Comparison of ENCODE assay signal across 11 cellular contexts in the genomic region with DNA sequence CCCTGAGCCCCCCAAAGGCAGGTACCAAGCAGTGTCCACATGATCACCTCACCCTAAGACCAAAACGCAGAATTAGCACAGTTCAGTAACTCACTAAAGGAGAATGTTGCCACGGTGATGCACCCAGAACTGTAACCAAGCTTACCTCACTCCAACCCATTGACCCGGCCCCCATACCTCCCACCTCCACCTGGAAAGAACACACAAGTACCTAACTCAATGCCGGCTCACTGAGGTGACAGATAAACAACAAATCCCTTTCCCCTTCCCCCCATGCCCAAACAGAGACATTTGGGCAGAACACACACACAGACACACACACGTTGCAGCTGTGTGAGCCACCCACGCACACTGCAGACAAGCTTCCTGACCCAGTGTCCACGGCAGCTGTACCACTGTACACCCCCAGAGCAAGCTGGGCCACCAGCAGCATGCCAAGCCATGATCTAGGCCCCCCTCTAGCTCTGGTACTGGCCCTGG. TPM values are rescaled to one million over a fixed set of nuclear protein-coding genes. Genes with fewer than 3 reads are reported as not detected.
DNase-seq lines count a peak whose midpoint lies in the region; ATAC-seq, FAIRE-seq and TF ChIP-seq lines count a peak whose summit lies in the region.
"Had no signal": no experiment of that assay in that cellular context is flagged by ENCODE, and none has a peak within 500 bp of the region (broad histone marks: within the 10 kb centered on the region; RNA-seq: fewer than 3 reads in every experiment).

No MANE protein-coding gene starts in this region.

- TF ChIP-seq EP300 in esophagus muscularis mucosa (IDR thresholded peaks at IDR 0.05) (no peak), ovary (IDR thresholded peaks at IDR 0.05) (no peak)

- H3K27me3 ChIP-seq in esophagus muscularis mucosa (no peaks in the 10 kb centered on the region), ovary (no peaks in the 10 kb centered on the region)
- H3K27me3 ChIP-seq: neutrophil had no signal

- peak overlapping the region; percentile 77 for H3K4me3 ChIP-seq in AG10803 (ENCODE audit: low read length)
- H3K4me3 ChIP-seq in NB4 (ENCODE audit: low read depth, low read length), result peak overlapping the region; percentile 71
- H3K4me3 ChIP-seq in esophagus muscularis mucosa, result peak overlapping the region; percentile 72 to 85 (median 74)
- H3K4me3 ChIP-seq in ovary, result peak overlapping the region; percentile 64

- 63% methylated on average over 6 of the region's 7 CpGs for WGBS in esophagus muscularis mucosa
- WGBS in ovary, 3 donors, result 14 to 31% (median 23%) methylated on average over 7 of the region's 7 CpGs

- H3K36me3 ChIP-seq in esophagus muscularis mucosa (peaks cover 0 to 5% (median 0%) of the 10 kb centered on the region in 4 donors), ovary (no peaks in the 10 kb centered on the region)
- H3K36me3 ChIP-seq: neutrophil had no signal

- ATAC-seq in GM21381 (IDR thresholded peaks at IDR 0.05; ENCODE audit: unreplicated experiment), result no peak

- no peaks in the 10 kb centered on the region for H3K9me3 ChIP-seq in esophagus muscularis mucosa
- no peaks in the 10 kb centered on the region for H3K9me3 ChIP-seq in ovary
- H3K9me3 ChIP-seq: Caco-2, neutrophil had no signal

- FAIRE-seq in D721Med (lab: Jason Lieb, UNC), result no peak

- H3K4me1 ChIP-seq in esophagus muscularis mucosa, result peaks cover 49 to 55% (median 53%) of the 10 kb centered on the region in 4 donors
- peaks cover 16% of the 10 kb centered on the region for H3K4me1 ChIP-seq in ovary (ENCODE audit: insufficient read depth)

- H3K27ac ChIP-seq in esophagus muscularis mucosa (replicated peaks in 1 of 4) (peak overlapping the region; percentile 68 to 80 (median 80)), ovary (peak overlapping the region; percentile 13 to 78)

- DNase-seq in AG10803 (ENCODE audit: low read depth), result no peak
- DNase-seq in NB4 (ENCODE audit: low read depth), result no peak
- DNase-seq in esophagus muscularis mucosa (ENCODE audit: extremely low spot score), result no peak
- no peak for DNase-seq in ovary
- no peak for DNase-seq in COLO829 (ENCODE audit: low spot score)
- DNase-seq in D721Med (ENCODE audit: insufficient read length, low spot score), result no peak
- no peak for DNase-seq in activated gamma-delta T cell (lab: John Stamatoyannopoulos, UW)
- DNase-seq: Caco-2, MV-4-11 had no signal

- no peak for TF ChIP-seq POLR2A in NB4 (IDR thresholded peaks at IDR 0.05; ENCODE audit: extremely low read depth, insufficient read length)
- TF ChIP-seq POLR2A in esophagus muscularis mucosa (IDR thresholded peaks at IDR 0.05; ENCODE audit: low read depth), result no peak
- no peak for TF ChIP-seq POLR2A in ovary (IDR thresholded peaks at IDR 0.05)

- intact Hi-C loops in esophagus muscularis mucosa (cut with DNase I) (loop anchor here (5.0 kb wide), 1 partner anchor 40 kb away; no protein-coding TSS in a partner anchor), ovary (cut with DNase I) (loop anchor here in 1 of 4 donors (5.0 kb wide), 1 partner anchor 40 kb away; no protein-coding TSS in a partner anchor)

- TF ChIP-seq CTCF in AG10803 (conservative IDR thresholded peaks at IDR 0.05; ENCODE audit: low read length) (no peak), NB4 (IDR thresholded peaks at IDR 0.05; ENCODE audit: low read depth, low read length) (no peak), esophagus muscularis mucosa (IDR thresholded peaks at IDR 0.05) (no peak), ovary (IDR thresholded peaks at IDR 0.05) (no peak), D721Med (IDR thresholded peaks at IDR 0.05; ENCODE audit: insufficient read depth, missing control alignments) (no peak)

RNA-seq across cellular contexts. Expression of a gene that starts 1.3 kb away (rescaled TPM):
- total RNA-seq in esophagus muscularis mucosa (10 to 100 TPM; 18.3 to 48.2 (median 32.5) TPM), ovary (100 to 1,000 TPM in 3 of 7 donors, 10 to 100 TPM in 4; 50.4 to 132 (median 93.5) TPM)
- 10 to 100 TPM; 16.9 to 68.4 TPM for polyA plus RNA-seq in ovary

RNA-seq across cellular contexts. Expression of a gene that starts 15.6 kb away (rescaled TPM):
- total RNA-seq in esophagus muscularis mucosa (10 to 100 TPM; 34.5 to 56.0 (median 40.7) TPM), ovary (100 to 1,000 TPM in 2 of 7 donors, 10 to 100 TPM in 5; 36.7 to 143 (median 98.3) TPM)
- 10 to 100 TPM; 24.1 to 41.1 TPM for polyA plus RNA-seq in ovary

RNA-seq across cellular contexts. Expression of a gene that starts 32.1 kb away (rescaled TPM):
- total RNA-seq in esophagus muscularis mucosa, result 1 to 10 TPM in 1 of 4 donors, under 1 TPM in 1, not detected in 2; 0.39 to 2.0 TPM
- total RNA-seq in ovary, result 1 to 10 TPM in 5 of 7 donors, under 1 TPM in 2; 0.69 to 3.6 (median 1.3) TPM
- 1 to 10 TPM; 1.4 to 1.6 TPM for polyA plus RNA-seq in ovary

RNA-seq across cellular contexts. Expression of a gene that starts 51.6 kb away (rescaled TPM):
- 10 to 100 TPM; 10.3 to 17.9 (median 13.5) TPM for total RNA-seq in esophagus muscularis mucosa
- total RNA-seq in ovary, result 10 to 100 TPM; 18.4 to 71.3 (median 41.8) TPM
- polyA plus RNA-seq in ovary, result 10 to 100 TPM; 15.6 to 18.6 TPM
